Comparison of ENCODE assay signal across 17 cellular contexts in the genomic region with DNA sequence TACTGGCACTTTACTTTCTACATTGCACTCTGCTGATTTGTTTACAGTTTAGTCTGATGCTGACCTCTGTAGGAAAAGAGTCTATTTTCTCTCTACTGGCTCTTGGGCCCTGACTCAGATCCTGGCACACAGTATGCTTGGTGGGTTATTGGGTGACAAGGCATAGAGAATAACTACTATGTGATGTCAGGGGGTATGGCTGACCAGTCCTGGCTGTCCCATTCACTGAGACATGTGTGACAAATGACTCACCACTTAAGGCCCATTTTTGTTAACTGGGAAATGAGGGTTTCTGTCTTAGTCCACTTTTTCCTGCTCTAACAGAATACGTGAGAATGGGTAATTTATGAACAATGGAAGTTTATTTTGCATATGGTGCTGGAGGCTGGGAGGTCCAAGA.
DNase-seq lines count a peak whose midpoint lies in the region; ATAC-seq and TF ChIP-seq lines count a peak whose summit lies in the region.
"Had no signal": no experiment of that assay in that cellular context is flagged by ENCODE, and none has a peak within 500 bp of the region (broad histone marks: within the 10 kb centered on the region; RNA-seq: fewer than 3 reads in every experiment).

No MANE protein-coding gene starts in this region.

- no peak overlapping the region for H2AFZ ChIP-seq in neural progenitor cell (replicated peaks)

- no peaks in the 10 kb centered on the region for H3K27me3 ChIP-seq in gastroesophageal sphincter
- H3K27me3 ChIP-seq in neural progenitor cell, result no peaks in the 10 kb centered on the region
- H3K27me3 ChIP-seq: SJCRH30, testis had no signal

- H3K36me3 ChIP-seq in gastroesophageal sphincter (no peaks in the 10 kb centered on the region), neural progenitor cell (no peaks in the 10 kb centered on the region)

- no peak overlapping the region for H3K4me2 ChIP-seq in neural progenitor cell

- H3K9me3 Mint-ChIP-seq in type B pancreatic cell (peaks cover 10% of the 10 kb centered on the region), neural progenitor cell (no peaks in the 10 kb centered on the region)
- H3K9me3 Mint-ChIP-seq: memory B cell had no signal

- TF ChIP-seq POLR2A in gastroesophageal sphincter (IDR thresholded peaks at IDR 0.05), result no peak

- H3K4me1 Mint-ChIP-seq in type B pancreatic cell (ENCODE audit: unreplicated experiment), result peaks cover 48% of the 10 kb centered on the region
- peaks cover 20% of the 10 kb centered on the region for H3K4me1 Mint-ChIP-seq in neural progenitor cell
- H3K4me1 Mint-ChIP-seq: memory B cell had no signal

- H3K9me3 ChIP-seq in gastroesophageal sphincter, result no peaks in the 10 kb centered on the region
- H3K9me3 ChIP-seq in neural progenitor cell (ENCODE audit: low read depth), result no peaks in the 10 kb centered on the region
- H3K9me3 ChIP-seq: SJCRH30, testis had no signal

- no peak for TF ChIP-seq CTCF in gastroesophageal sphincter (IDR thresholded peaks at IDR 0.05)
- TF ChIP-seq CTCF in type B pancreatic cell (conservative IDR thresholded peaks at IDR 0.05), result no peak
- no peak for TF ChIP-seq CTCF in neural progenitor cell (IDR thresholded peaks at IDR 0.05)

- no peak for TF ChIP-seq EP300 in gastroesophageal sphincter (IDR thresholded peaks at IDR 0.05)

- H4K20me1 ChIP-seq in neural progenitor cell (ENCODE audit: low read depth), result peaks cover 17% of the 10 kb centered on the region

- peak overlapping the region; percentile 7 for H3K27ac Mint-ChIP-seq in type B pancreatic cell
- H3K27ac Mint-ChIP-seq in neural progenitor cell, result no peak overlapping the region
- H3K27ac Mint-ChIP-seq: memory B cell had no signal

- H3K4me3 ChIP-seq in gastroesophageal sphincter (no peak overlapping the region), neural progenitor cell (no peak overlapping the region)
- H3K4me3 ChIP-seq: SJCRH30, testis had no signal

- no peak overlapping the region for H3K9ac ChIP-seq in neural progenitor cell

- H3K4me3 Mint-ChIP-seq in type B pancreatic cell (no peak overlapping the region), neural progenitor cell (no peak overlapping the region)
- H3K4me3 Mint-ChIP-seq: memory B cell had no signal

- H3K36me3 Mint-ChIP-seq in type B pancreatic cell (peaks cover 32% of the 10 kb centered on the region), neural progenitor cell (peaks cover 25% of the 10 kb centered on the region)
- H3K36me3 Mint-ChIP-seq: memory B cell had no signal

- in situ Hi-C loops in KBM-7 (cut with MboI; ENCODE audit: low pct_unique_long_range_greater_than_20kb, low sequenced_read_pairs), result no loop called here

- H3F3A ChIP-seq in neural progenitor cell (ENCODE audit: low read depth), result no peaks in the 10 kb centered on the region

- peaks cover 9 to 96% (median 34%) of the 10 kb centered on the region in 3 donors for H3K4me1 ChIP-seq in gastroesophageal sphincter
- peaks cover 14% of the 10 kb centered on the region for H3K4me1 ChIP-seq in neural progenitor cell
- H3K4me1 ChIP-seq: SJCRH30 had no signal

- H3K27ac ChIP-seq in gastroesophageal sphincter (peak overlapping the region; percentile 15 to 70 (median 54)), neural progenitor cell (no peak overlapping the region)
- H3K27ac ChIP-seq: C4-2B, SJCRH30, testis had no signal

- no peaks in the 10 kb centered on the region for H3K27me3 Mint-ChIP-seq in type B pancreatic cell
- peaks cover 2% of the 10 kb centered on the region for H3K27me3 Mint-ChIP-seq in neural progenitor cell (ENCODE audit: insufficient read depth, low read depth)
- H3K27me3 Mint-ChIP-seq: memory B cell had no signal

- peaks cover 37% of the 10 kb centered on the region for H3K79me2 ChIP-seq in neural progenitor cell (ENCODE audit: low read depth)

- DNase-seq in OCI-M1 (lab: John Stamatoyannopoulos, UW) (peak; percentile 14), type B pancreatic cell (ENCODE audit: extremely low spot score, unreplicated experiment) (no peak), NCI-H1092 (lab: John Stamatoyannopoulos, UW) (no peak), KBM-7 (no peak), neural progenitor cell (ENCODE audit: low spot score) (no peak)
- DNase-seq: activated CD4-positive, alpha-beta T cell treated with anti-CD3 and anti-CD28 coated beads, Interleukin-2, amount 50 U/mL, for 48 hours; activated T-cell treated with anti-CD3 and anti-CD28 coated beads, Interleukin-2, amount 50 U/mL, for 48 hours; NCI-H187; NCI-H446; SJCRH30; stimulated activated CD4-positive, alpha-beta T cell treated with anti-CD3 and anti-CD28 coated beads, Interleukin-4, amount 100 ng/mL, for 1 hour; testis had no signal

- ATAC-seq in GM18520 (IDR thresholded peaks at IDR 0.05; ENCODE audit: unreplicated experiment) (peak; percentile 34), gastroesophageal sphincter (peak; percentile 6)
- ATAC-seq: sciatic nerve had no signal

- WGBS in gastroesophageal sphincter (ENCODE audit: low coverage in 1 of 2), 2 donors, result 50 to 67% methylated on average over 1 of the region's 1 CpG
